Comparison of ENCODE assay signal across 1 cellular context in genomic region chr7:145795132-145795531, GRCh38.
TF ChIP-seq lines count a peak whose summit lies in the region.

No MANE protein-coding gene starts in this region.

TF ChIP-seq in K562, 482 proteins besides CTCF, POLR2A, EP300 and RAD21 (continued from another document):
- TF ChIP-seq MLLT1 (IDR thresholded peaks at IDR 0.05) (0 out of 4 replicates have a peak, but pooled peaks of 1 of the 2 experiments have one; percentile 26), ZNF584 (CRISPR knock-in tag; IDR thresholded peaks at IDR 0.05; ENCODE audit: low read depth) (no peak), SUPT5H (IDR thresholded peaks at IDR 0.05) (peak; percentile 35; the same call in 1 of the 2 replicates), TRIM24 (IDR thresholded peaks at IDR 0.05) (peak in 1 of 2 experiments; percentile 22; a peak in 1 of 4 replicates), BRF1 (IDR thresholded peaks at IDR 0.05; ENCODE audit: borderline replicate concordance, extremely low read depth, insufficient read length) (no peak), HLTF (IDR thresholded peaks at IDR 0.05) (0 out of 2 replicates have a peak, but pooled peaks have one; percentile 61), ZBTB26 (CRISPR knock-in tag; IDR thresholded peaks at IDR 0.05) (0 out of 2 replicates have a peak, but pooled peaks have one; percentile 17), POLR2H (tag; IDR thresholded peaks at IDR 0.05; ENCODE audit: low read depth) (no peak), HDAC1 (IDR thresholded peaks at IDR 0.05) (0 out of 4 replicates have a peak, but pooled peaks of 1 of the 2 experiments have one; percentile 21), LARP7 (IDR thresholded peaks at IDR 0.05) (peak; percentile 77; the same call in 1 of the 2 replicates), POLR2B (IDR thresholded peaks at IDR 0.05; ENCODE audit: low read depth, partially characterized antibody) (peak; percentile 23)
